Comparison of ENCODE assay signal across 15 cellular contexts in genomic region chr6:147710890-147711289, GRCh38.
DNase-seq lines count a peak whose midpoint lies in the region; ATAC-seq and TF ChIP-seq lines count a peak whose summit lies in the region.
"Had no signal": no experiment of that assay in that cellular context is flagged by ENCODE, and none has a peak within 500 bp of the region (broad histone marks: within the 10 kb centered on the region; RNA-seq: fewer than 3 reads in every experiment).

No MANE protein-coding gene starts in this region.

- no TSS peak for BruUV-seq in HCT116 (replicated peaks; lab: Mats Ljungman, UMichigan)

- TF ChIP-seq CTCF in HCT116 (IDR thresholded peaks at IDR 0.05 in 2 of 3, conservative IDR thresholded peaks at IDR 0.05 in 1 of 3; ENCODE audit: borderline replicate concordance in 1 of 3, insufficient read depth in 1 of 3, low read depth in 2 of 3, low read length in 2 of 3) (no peak), mesothelial cell of epicardium (IDR thresholded peaks at IDR 0.05; ENCODE audit: unreplicated experiment) (no peak)

- H3K9me2 ChIP-seq in HCT116 (ENCODE audit: insufficient read depth): no peaks in the 10 kb centered on the region

- intact Hi-C loops in HCT116 (cut with micrococcal nuclease): no loop called here

- RAD21 ChIA-PET in HCT116 (lab: Charles Lee; ENCODE audit: low non-redundant PET in 1 of 2, low total read pairs in 2 of 2, uncharacterized antibody in 2 of 2, unreplicated experiment in 2 of 2): interaction anchor here in 1 of 2 experiments (0.6 kb wide), 1 partner anchor 119 kb away, joined by 6 read pairs; no protein-coding TSS in a partner anchor

- H3K4me1 ChIP-seq in HCT116 (ENCODE audit: control insufficient read depth in 1 of 2, insufficient read depth in 2 of 2, low read length in 2 of 2): peaks cover 36 to 45% of the 10 kb centered on the region in 2 experiments

- H3K9me3 ChIP-seq in HCT116 (ENCODE audit: control insufficient read depth in 1 of 2, insufficient read depth in 1 of 2, low read depth in 1 of 2, low read length in 2 of 2): no peaks in the 10 kb centered on the region

- H3K27ac Mint-ChIP-seq in mesothelial cell of epicardium: peak overlapping the region; percentile 50
- H3K27ac Mint-ChIP-seq: CD4-positive, alpha-beta memory T cell; GM23338; H9 had no signal

- CTCF ChIA-PET in HCT116 (lab: Charles Lee): no interaction called here

- H3K9ac ChIP-seq in HCT116 (ENCODE audit: low read length): no peak overlapping the region

- H3K4me2 ChIP-seq in HCT116 (ENCODE audit: low read length): no peak overlapping the region
- H3K4me2 ChIP-seq: GM23338 had no signal

- TF ChIP-seq POLR2A in HCT116 (IDR thresholded peaks at IDR 0.05; ENCODE audit: borderline replicate concordance, extremely low read depth, insufficient read depth, insufficient read length): no peak

- H2AFZ ChIP-seq in HCT116 (ENCODE audit: low read depth, low read length, poor library complexity, severe bottlenecking): no peak overlapping the region
- H2AFZ ChIP-seq: GM23338 had no signal

- no peaks in the 10 kb centered on the region for H3K27me3 ChIP-seq in HCT116 (ENCODE audit: insufficient read depth, low read length)

- TF ChIP-seq RAD21 in HCT116 (IDR thresholded peaks at IDR 0.05; ENCODE audit: low read depth): no peak

- POLR2A ChIA-PET in HCT116 (lab: Charles Lee): no interaction called here

- H3K4me1 Mint-ChIP-seq in mesothelial cell of epicardium: peaks cover 20% of the 10 kb centered on the region
- H3K4me1 Mint-ChIP-seq: CD4-positive, alpha-beta memory T cell had no signal

- no peak overlapping the region for H3K4me3 Mint-ChIP-seq in mesothelial cell of epicardium
- H3K4me3 Mint-ChIP-seq: CD4-positive, alpha-beta memory T cell; GM23338; H9 had no signal

- H3K4me3 ChIP-seq in HCT116 (replicated peaks in 1 of 2; ENCODE audit: low read depth in 1 of 2, low read length in 2 of 2): no peak overlapping the region
- H3K4me3 ChIP-seq: GM12878, GM23338 had no signal

- no peak for DNase-seq in HCT116 (ENCODE audit: low read depth, low spot score)
- peak; percentile 46 for DNase-seq in NCI-H146 (lab: John Stamatoyannopoulos, UW)
- DNase-seq in mesothelial cell of epicardium (ENCODE audit: low spot score in 2 of 2, unreplicated experiment in 2 of 2): no peak
- no peak for DNase-seq in DMS153 (lab: John Stamatoyannopoulos, UW)
- DNase-seq: C1 segment of cervical spinal cord; CD4-positive, alpha-beta memory T cell; COR-L47; DMS79; EL; GDM1; H9 had no signal

- no peaks in the 10 kb centered on the region for H3K79me2 ChIP-seq in HCT116 (ENCODE audit: insufficient read depth, low read length)

- no peak for ATAC-seq in HCT116
- ATAC-seq in HG03280 (IDR thresholded peaks at IDR 0.05; ENCODE audit: unreplicated experiment): no peak
- ATAC-seq in HG02970 (IDR thresholded peaks at IDR 0.05; ENCODE audit: low FRiP score, unreplicated experiment): no peak
- ATAC-seq: GM12878, GM23338 had no signal

- H3K27me3 Mint-ChIP-seq in mesothelial cell of epicardium (ENCODE audit: low read depth): no peaks in the 10 kb centered on the region
- H3K27me3 Mint-ChIP-seq: CD4-positive, alpha-beta memory T cell had no signal

- H3K9me3 Mint-ChIP-seq in mesothelial cell of epicardium: no peaks in the 10 kb centered on the region
- H3K9me3 Mint-ChIP-seq: GM23338 had no signal

- peak overlapping the region; percentile 88; the same call in 1 of the 2 replicates for H3K27ac ChIP-seq in HCT116 (ENCODE audit: low read depth, low read length)

- no peaks in the 10 kb centered on the region for H4K20me1 ChIP-seq in HCT116 (ENCODE audit: insufficient read depth)

- H3K36me3 Mint-ChIP-seq in mesothelial cell of epicardium: no peaks in the 10 kb centered on the region
- H3K36me3 Mint-ChIP-seq: CD4-positive, alpha-beta memory T cell had no signal

- no peaks in the 10 kb centered on the region for H3K36me3 ChIP-seq in HCT116 (ENCODE audit: control insufficient read depth in 1 of 2, insufficient read depth in 2 of 2, low read length in 2 of 2)

TF ChIP-seq in HCT116, 20 proteins besides CTCF, POLR2A, EP300 and RAD21:
- TF ChIP-seq CEBPB (IDR thresholded peaks at IDR 0.05; ENCODE audit: low read depth): no peak
- no peak for TF ChIP-seq CBX3 (IDR thresholded peaks at IDR 0.05; ENCODE audit: low read depth)
- TF ChIP-seq ATF3 (IDR thresholded peaks at IDR 0.05): no peak
- TF ChIP-seq SP1 (IDR thresholded peaks at IDR 0.05; ENCODE audit: low read depth): no peak
- no peak for TF ChIP-seq EGR1 (IDR thresholded peaks at IDR 0.05; ENCODE audit: low read depth)
- no peak for TF ChIP-seq MAX (IDR thresholded peaks at IDR 0.05)
- no peak for TF ChIP-seq ZBTB33 (IDR thresholded peaks at IDR 0.05; ENCODE audit: extremely low read depth, insufficient replicate concordance, low read length)
- no peak for TF ChIP-seq ZFX (IDR thresholded peaks at IDR 0.05)
